ENCODE assay signal across 8 cellular contexts in the genomic region with DNA sequence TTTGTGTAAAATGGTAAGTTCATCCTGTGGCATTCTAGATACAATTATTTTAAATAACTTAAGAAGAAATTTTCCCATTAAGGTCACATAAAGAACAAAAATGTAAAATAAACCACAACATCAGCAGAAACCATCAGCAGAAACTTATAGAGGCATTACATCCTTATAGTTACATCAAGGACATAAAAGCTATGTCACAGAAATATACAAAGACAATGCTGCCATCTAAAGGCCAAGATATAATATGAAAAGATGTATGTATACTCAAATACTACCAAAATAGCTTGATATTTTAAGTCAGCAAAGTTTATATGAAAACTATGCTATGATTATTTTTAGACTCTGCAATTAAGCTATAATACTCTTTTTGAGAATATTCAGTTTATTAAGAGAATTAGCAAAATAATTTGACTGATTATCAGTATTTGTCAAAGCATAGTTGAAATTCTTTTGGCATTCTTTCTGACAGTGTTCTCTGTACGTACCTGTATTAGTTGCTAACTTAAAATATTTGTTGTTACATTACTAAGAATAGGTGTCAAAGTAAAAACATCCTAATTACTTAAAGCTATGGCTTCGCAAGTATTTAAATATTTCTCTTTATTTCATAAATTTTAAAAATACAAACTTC. TPM values are rescaled to one million over a fixed set of nuclear protein-coding genes. Genes with fewer than 3 reads are reported as not detected.
A peak's percentile ranks its signal among the peaks of the same experiment; 100 is the strongest.
DNase-seq lines count a peak whose midpoint lies in the region; ATAC-seq and TF ChIP-seq lines count a peak whose summit lies in the region.

No MANE protein-coding gene starts in this region.

- DNase-seq in Karpas-422 (peak; percentile 84), SHP77 (lab: John Stamatoyannopoulos, UW) (peak; percentile 16 to 31), fibroblast of the conjunctiva (ENCODE audit: low read depth) (peak; percentile 31), skeletal muscle cell (ENCODE audit: low read depth) (peak; percentile 10), GF-D8 (lab: John Stamatoyannopoulos, UW) (no peak)
- no peak for DNase-seq in stimulated activated CD4-positive, alpha-beta T cell treated with anti-CD3 and anti-CD28 coated beads, Interleukin-4, amount 100 ng/mL, for 1 hour

- peak; percentile 72 for ATAC-seq in GM21515 (IDR thresholded peaks at IDR 0.05; ENCODE audit: unreplicated experiment)

- no peak overlapping the region for H3K4me3 ChIP-seq in DOHH2 (ENCODE audit: low read length)
- H3K4me3 ChIP-seq in Karpas-422 (ENCODE audit: low read length) = no peak overlapping the region
- H3K4me3 ChIP-seq in skeletal muscle cell (ENCODE audit: low read depth, low read length) = no peak overlapping the region

- H4K20me1 ChIP-seq in DOHH2 (ENCODE audit: control insufficient read depth, insufficient read depth, low read depth, low read length) (no peaks in the 10 kb centered on the region), Karpas-422 (ENCODE audit: insufficient read depth, low read depth, low read length) (no peaks in the 10 kb centered on the region)

- H3K9me3 ChIP-seq in DOHH2 (ENCODE audit: control insufficient read depth, insufficient read depth, low read length) = no peaks in the 10 kb centered on the region
- H3K9me3 ChIP-seq in Karpas-422 (ENCODE audit: low read length) = no peaks in the 10 kb centered on the region

- H3K4me1 ChIP-seq in DOHH2 (ENCODE audit: control insufficient read depth, low read length) (no peaks in the 10 kb centered on the region), Karpas-422 (ENCODE audit: low read length) (peaks cover 12% of the 10 kb centered on the region)

- peak; percentile 39 for TF ChIP-seq CTCF in DOHH2 (IDR thresholded peaks at IDR 0.05; ENCODE audit: low read depth, low read length, poor library complexity, severe bottlenecking)

- H3F3A ChIP-seq in DOHH2 (ENCODE audit: control insufficient read depth, insufficient read depth) = no peaks in the 10 kb centered on the region

- no peak overlapping the region for H3K27ac ChIP-seq in DOHH2 (ENCODE audit: low read depth, low read length)
- H3K27ac ChIP-seq in Karpas-422 (ENCODE audit: low read length) = peak overlapping the region; percentile 45; the same call in 1 of the 2 replicates

- H3K4me2 ChIP-seq in DOHH2 (ENCODE audit: low read length) = no peak overlapping the region
- H3K4me2 ChIP-seq in Karpas-422 (ENCODE audit: low read depth, low read length, poor library complexity, severe bottlenecking) = no peak overlapping the region

- H2AFZ ChIP-seq in Karpas-422 (ENCODE audit: low read length) = no peak overlapping the region

- H3K27me3 ChIP-seq in DOHH2 (ENCODE audit: control insufficient read depth, low read length) (no peaks in the 10 kb centered on the region), Karpas-422 (ENCODE audit: low read length) (no peaks in the 10 kb centered on the region)

- H3K9me2 ChIP-seq in DOHH2 (replicated peaks; ENCODE audit: control insufficient read depth, low read length) (no peaks in the 10 kb centered on the region), Karpas-422 (replicated peaks; ENCODE audit: insufficient read depth, low read length) (no peaks in the 10 kb centered on the region)

- H3K79me2 ChIP-seq in DOHH2 (ENCODE audit: control insufficient read depth, low read length) (no peaks in the 10 kb centered on the region), Karpas-422 (ENCODE audit: low read length) (peaks cover 19% of the 10 kb centered on the region)

- H3K36me3 ChIP-seq in DOHH2 (ENCODE audit: control insufficient read depth, low read length) (no peaks in the 10 kb centered on the region), Karpas-422 (ENCODE audit: insufficient read depth, low read length) (no peaks in the 10 kb centered on the region)

- H3K9ac ChIP-seq in Karpas-422 (ENCODE audit: low read length) = no peak overlapping the region

RNA-seq across cellular contexts. Expression of a gene that starts 36.2 kb away (rescaled TPM):
- total RNA-seq in Karpas-422 (2014; rRNA removed; shearing (Covaris generic); ENCODE audit: low replicate concordance) = 9.9 and 26.9 TPM in 2 replicates

Comparison
In these comparisons a context has a peak if more than half of its experiments do, and no peak if none do; other contexts are left out.
1. DNase-seq: peak in Karpas-422 (single experiment), SHP77 (2 of 2), fibroblast of the conjunctiva (single experiment) and skeletal muscle cell (single experiment); none in stimulated activated CD4-positive, alpha-beta T cell treated with anti-CD3 and anti-CD28 coated beads, Interleukin-4, amount 100 ng/mL, for 1 hour (single experiment) and GF-D8 (single experiment).